8 cellular contexts compared by ENCODE assay signal in the genomic region with DNA sequence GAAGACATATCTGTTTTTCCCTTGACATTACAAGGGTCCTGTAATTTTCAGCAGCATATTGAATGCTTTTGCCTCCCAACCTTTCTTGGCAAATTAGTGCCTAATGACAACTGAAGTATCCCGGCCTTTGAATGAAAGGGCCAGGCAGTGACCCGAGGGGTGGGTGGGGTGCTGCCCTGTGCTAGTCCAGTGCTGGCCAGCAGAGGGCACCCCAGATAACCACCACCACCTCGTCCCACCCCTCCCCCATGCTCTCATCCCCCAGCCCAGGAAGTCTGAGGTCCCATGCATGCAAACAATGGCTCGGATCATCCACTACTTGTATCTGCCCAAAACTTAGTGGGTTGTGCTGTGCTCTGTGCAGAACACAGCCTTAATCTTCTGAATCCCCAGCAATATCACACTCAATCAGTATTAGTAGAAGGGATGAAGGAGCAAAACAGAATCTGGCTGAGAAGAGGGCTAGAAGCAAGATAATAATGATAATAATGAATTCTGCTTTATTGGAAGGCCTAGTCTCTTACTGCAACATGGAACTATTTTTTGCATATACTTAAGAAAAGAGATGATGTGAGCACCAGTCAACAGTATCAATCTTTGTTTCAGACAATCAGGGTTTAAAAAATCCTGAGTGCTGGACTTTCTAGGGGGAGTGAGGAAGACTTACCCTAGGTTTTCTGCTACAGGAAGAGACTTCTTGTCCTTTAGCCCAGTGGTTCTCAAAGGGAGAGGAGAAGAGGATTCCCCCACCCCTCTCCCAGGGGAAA. TPM values are rescaled to one million over a fixed set of nuclear protein-coding genes. Genes with fewer than 3 reads are reported as not detected.
DNase-seq lines count a peak whose midpoint lies in the region; ATAC-seq and TF ChIP-seq lines count a peak whose summit lies in the region.

No MANE protein-coding gene starts in this region.

- peak; percentile 83 for DNase-seq in AG20443 (ENCODE audit: low spot score)
- DNase-seq in HuH-7.5 (ENCODE audit: low spot score), result peak; percentile 80
- peak; percentile 79 for DNase-seq in SW480 (ENCODE audit: low spot score)
- DNase-seq in adipocyte (ENCODE audit: low read depth), result peak; percentile 59
- peak; percentile 72 for DNase-seq in hepatocyte (ENCODE audit: low spot score)
- peak; percentile 64 for DNase-seq in stimulated activated CD4-positive, alpha-beta T cell treated with anti-CD3 and anti-CD28 coated beads, Interleukin-12 subunit alpha, Interleukin-12 subunit beta, amount 100 ng/mL, for 4 hours

- WGBS in hepatocyte (ENCODE audit: low lambda C conversion rate, missing lambda C conversion rate), result 25% methylated on average over 2 of the region's 4 CpGs

- H3K27me3 ChIP-seq in adipocyte (replicated peaks; ENCODE audit: control insufficient read depth, insufficient read depth, low read length) (peaks cover 54% of the 10 kb centered on the region), hepatocyte (peaks cover 25% of the 10 kb centered on the region)

- H3K27ac ChIP-seq in hepatocyte, result no peak overlapping the region

- peak overlapping the region; percentile 20 for H3K9ac ChIP-seq in adipocyte (ENCODE audit: low read length)

- no peaks in the 10 kb centered on the region for H3K79me2 ChIP-seq in hepatocyte

- peak; percentile 68 for TF ChIP-seq CTCF in hepatocyte (IDR thresholded peaks at IDR 0.05; ENCODE audit: poor library complexity)

- H3K4me3 ChIP-seq in adipocyte (ENCODE audit: low read length) (no peak overlapping the region), hepatocyte (no peak overlapping the region)

- H3K36me3 ChIP-seq in adipocyte (ENCODE audit: control insufficient read depth, insufficient read depth, low read length, severe bottlenecking) (no peaks in the 10 kb centered on the region), hepatocyte (replicated peaks; ENCODE audit: insufficient read depth, low read depth) (no peaks in the 10 kb centered on the region)

- H3K9me3 ChIP-seq in adipocyte (ENCODE audit: control insufficient read depth, low read length), result no peaks in the 10 kb centered on the region
- no peaks in the 10 kb centered on the region for H3K9me3 ChIP-seq in hepatocyte (ENCODE audit: low read depth)

- H3K4me1 ChIP-seq in adipocyte (ENCODE audit: control insufficient read depth, insufficient read depth, low read length) (peaks cover 13% of the 10 kb centered on the region), hepatocyte (ENCODE audit: insufficient read depth) (no peaks in the 10 kb centered on the region)

- no peak overlapping the region for H2AFZ ChIP-seq in hepatocyte

- no peaks in the 10 kb centered on the region for H4K20me1 ChIP-seq in hepatocyte (ENCODE audit: insufficient read depth, poor library complexity, severe bottlenecking)

- H3K4me2 ChIP-seq in hepatocyte, result no peak overlapping the region

- ATAC-seq in GM18868 (IDR thresholded peaks at IDR 0.05; ENCODE audit: unreplicated experiment) (peak; percentile 55), HG03025 (IDR thresholded peaks at IDR 0.05; ENCODE audit: low FRiP score, unreplicated experiment) (no peak)

- H3K9me2 ChIP-seq in hepatocyte (replicated peaks; ENCODE audit: insufficient read depth), result no peaks in the 10 kb centered on the region

RNA-seq across cellular contexts. Expression of gene ATP12A, which starts 3.8 kb away (rescaled TPM):
- 0.07 TPM in 1 of 2 replicates, not detected in the other for total RNA-seq in hepatocyte
- polyA plus RNA-seq in hepatocyte, result 0.31 TPM in 1 of 2 replicates, not detected in the other
